In the genomic region with DNA sequence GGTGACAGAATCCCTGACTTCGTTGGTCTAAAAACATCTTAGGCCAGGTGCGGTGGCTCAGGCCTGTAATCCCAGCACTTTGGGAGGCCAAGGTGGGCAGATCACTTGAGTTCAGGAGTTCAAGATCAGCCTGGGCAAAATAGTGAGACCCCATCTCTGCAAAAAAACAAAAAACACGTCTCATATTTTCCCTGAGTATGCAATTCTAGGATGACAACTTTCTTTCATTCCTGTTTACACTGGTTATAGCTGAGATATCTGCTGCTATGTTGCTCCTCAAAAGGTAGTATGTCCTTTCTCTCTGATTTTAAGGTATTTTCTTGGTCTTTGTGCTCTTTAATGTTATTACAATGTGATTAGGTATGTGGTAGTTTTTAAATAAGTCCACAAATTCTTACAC, we compare ENCODE assay signal across 1 cellular context.
TF ChIP-seq lines count a peak whose summit lies in the region.

No MANE protein-coding gene starts in this region.

TF ChIP-seq in HepG2, 621 proteins besides CTCF, POLR2A, EP300 and RAD21:
- TF ChIP-seq MED13 (CRISPR knock-in tag; IDR thresholded peaks at IDR 0.05) (no peak), MAFK (conservative IDR thresholded peaks at IDR 0.05 in 1 of 2, IDR thresholded peaks at IDR 0.05 in 1 of 2; ENCODE audit: low read length in 2 of 2) (0 out of 4 replicates have a peak, but pooled peaks of 1 of the 2 experiments have one; percentile 18), MAFF (IDR thresholded peaks at IDR 0.05; ENCODE audit: low read depth, low read length) (0 out of 2 replicates have a peak, but pooled peaks have one; percentile 13), ZNF614 (CRISPR knock-in tag; IDR thresholded peaks at IDR 0.05; ENCODE audit: borderline replicate concordance) (no peak)
- TF ChIP-seq, protein P1, sequence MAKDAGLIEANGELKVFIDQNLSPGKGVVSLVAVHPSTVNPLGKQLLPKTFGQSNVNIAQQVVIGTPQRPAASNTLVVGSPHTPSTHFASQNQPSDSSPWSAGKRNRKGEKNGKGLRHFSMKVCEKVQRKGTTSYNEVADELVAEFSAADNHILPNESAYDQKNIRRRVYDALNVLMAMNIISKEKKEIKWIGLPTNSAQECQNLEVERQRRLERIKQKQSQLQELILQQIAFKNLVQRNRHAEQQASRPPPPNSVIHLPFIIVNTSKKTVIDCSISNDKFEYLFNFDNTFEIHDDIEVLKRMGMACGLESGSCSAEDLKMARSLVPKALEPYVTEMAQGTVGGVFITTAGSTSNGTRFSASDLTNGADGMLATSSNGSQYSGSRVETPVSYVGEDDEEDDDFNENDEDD (CRISPR knock-in tag; IDR thresholded peaks at IDR 0.05; ENCODE audit: borderline replicate concordance): no peak
- TF ChIP-seq, protein P2, sequence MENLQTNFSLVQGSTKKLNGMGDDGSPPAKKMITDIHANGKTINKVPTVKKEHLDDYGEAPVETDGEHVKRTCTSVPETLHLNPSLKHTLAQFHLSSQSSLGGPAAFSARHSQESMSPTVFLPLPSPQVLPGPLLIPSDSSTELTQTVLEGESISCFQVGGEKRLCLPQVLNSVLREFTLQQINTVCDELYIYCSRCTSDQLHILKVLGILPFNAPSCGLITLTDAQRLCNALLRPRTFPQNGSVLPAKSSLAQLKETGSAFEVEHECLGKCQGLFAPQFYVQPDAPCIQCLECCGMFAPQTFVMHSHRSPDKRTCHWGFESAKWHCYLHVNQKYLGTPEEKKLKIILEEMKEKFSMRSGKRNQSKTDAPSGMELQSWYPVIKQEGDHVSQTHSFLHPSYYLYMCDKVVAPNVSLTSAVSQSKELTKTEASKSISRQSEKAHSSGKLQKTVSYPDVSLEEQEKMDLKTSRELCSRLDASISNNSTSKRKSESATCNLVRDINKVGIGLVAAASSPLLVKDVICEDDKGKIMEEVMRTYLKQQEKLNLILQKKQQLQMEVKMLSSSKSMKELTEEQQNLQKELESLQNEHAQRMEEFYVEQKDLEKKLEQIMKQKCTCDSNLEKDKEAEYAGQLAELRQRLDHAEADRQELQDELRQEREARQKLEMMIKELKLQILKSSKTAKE (CRISPR knock-in tag; IDR thresholded peaks at IDR 0.05; ENCODE audit: borderline replicate concordance): no peak
- TF ChIP-seq, protein P3, sequence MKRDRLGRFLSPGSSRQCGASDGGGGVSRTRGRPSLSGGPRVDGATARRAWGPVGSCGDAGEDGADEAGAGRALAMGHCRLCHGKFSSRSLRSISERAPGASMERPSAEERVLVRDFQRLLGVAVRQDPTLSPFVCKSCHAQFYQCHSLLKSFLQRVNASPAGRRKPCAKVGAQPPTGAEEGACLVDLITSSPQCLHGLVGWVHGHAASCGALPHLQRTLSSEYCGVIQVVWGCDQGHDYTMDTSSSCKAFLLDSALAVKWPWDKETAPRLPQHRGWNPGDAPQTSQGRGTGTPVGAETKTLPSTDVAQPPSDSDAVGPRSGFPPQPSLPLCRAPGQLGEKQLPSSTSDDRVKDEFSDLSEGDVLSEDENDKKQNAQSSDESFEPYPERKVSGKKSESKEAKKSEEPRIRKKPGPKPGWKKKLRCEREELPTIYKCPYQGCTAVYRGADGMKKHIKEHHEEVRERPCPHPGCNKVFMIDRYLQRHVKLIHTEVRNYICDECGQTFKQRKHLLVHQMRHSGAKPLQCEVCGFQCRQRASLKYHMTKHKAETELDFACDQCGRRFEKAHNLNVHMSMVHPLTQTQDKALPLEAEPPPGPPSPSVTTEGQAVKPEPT (CRISPR knock-in tag; IDR thresholded peaks at IDR 0.05; ENCODE audit: low read depth): no peak
- TF ChIP-seq, protein P4, sequence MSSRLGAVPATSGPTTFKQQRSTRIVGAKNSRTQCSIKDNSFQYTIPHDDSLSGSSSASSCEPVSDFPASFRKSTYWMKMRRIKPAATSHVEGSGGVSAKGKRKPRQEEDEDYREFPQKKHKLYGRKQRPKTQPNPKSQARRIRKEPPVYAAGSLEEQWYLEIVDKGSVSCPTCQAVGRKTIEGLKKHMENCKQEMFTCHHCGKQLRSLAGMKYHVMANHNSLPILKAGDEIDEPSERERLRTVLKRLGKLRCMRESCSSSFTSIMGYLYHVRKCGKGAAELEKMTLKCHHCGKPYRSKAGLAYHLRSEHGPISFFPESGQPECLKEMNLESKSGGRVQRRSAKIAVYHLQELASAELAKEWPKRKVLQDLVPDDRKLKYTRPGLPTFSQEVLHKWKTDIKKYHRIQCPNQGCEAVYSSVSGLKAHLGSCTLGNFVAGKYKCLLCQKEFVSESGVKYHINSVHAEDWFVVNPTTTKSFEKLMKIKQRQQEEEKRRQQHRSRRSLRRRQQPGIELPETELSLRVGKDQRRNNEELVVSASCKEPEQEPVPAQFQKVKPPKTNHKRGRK (CRISPR knock-in tag; IDR thresholded peaks at IDR 0.05): no peak
TF ChIP-seq in HepG2: peak in this region for 2.
